In the genomic region with DNA sequence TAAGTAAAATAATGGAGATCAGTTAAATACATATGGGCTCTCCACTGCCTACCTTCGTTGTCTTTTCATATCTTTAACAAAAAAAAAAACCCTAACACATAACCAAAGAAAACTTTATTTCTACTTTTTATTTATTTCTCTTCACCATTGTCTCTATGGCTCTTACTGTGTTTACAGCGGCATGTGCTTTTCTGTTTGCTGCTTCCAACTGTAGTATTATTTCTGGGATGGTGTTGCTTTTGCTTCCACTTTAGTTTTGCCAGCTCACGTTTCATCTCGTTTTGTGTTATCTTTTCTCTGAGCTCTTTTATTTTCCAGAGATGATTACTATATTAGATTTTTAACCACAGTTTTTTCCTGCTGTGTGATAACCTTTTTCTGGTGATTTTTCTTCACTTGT, we compare ENCODE assay signal across 17 cellular contexts.
"Had no signal": no experiment of that assay in that cellular context is flagged by ENCODE, and none has a peak within 500 bp of the region (broad histone marks: within the 10 kb centered on the region; RNA-seq: fewer than 3 reads in every experiment).

No MANE protein-coding gene starts in this region.

- H3K27ac Mint-ChIP-seq: activated CD4-positive, alpha-beta T cell treated with anti-CD3 and anti-CD28 coated beads, Interleukin-2, amount 10 ng/mL, durations not matched to agents 7 days and 5 days; activated naive CD4-positive, alpha-beta T cell treated with anti-CD3 and anti-CD28 coated beads, Interleukin-2, amount 10 ng/mL, durations not matched to agents 7 days and 5 days; activated T-helper 2 cell treated with anti-CD3 and anti-CD28 coated beads, Interferon-gamma antibody, Interleukin-2, Interleukin-4, amounts not matched to agents 10 μg/mL and 5 μg/mL and 100 μg/mL, durations not matched to agents 14 hours and 24 hours and 36 hours; endodermal cell; T-helper 2 cell treated with Interferon-gamma antibody and Interleukin-4, amounts not matched to agents 5 μg/mL and 100 μg/mL, for 36 hours had no signal

- H3K4me1 ChIP-seq: upper lobe of right lung had no signal

- H3K4me3 Mint-ChIP-seq: activated CD4-positive, alpha-beta T cell treated with anti-CD3 and anti-CD28 coated beads, Interleukin-2, amount 10 ng/mL, durations not matched to agents 7 days and 5 days; activated naive CD4-positive, alpha-beta T cell treated with anti-CD3 and anti-CD28 coated beads, Interleukin-2, amount 10 ng/mL, durations not matched to agents 7 days and 5 days; central memory CD8-positive, alpha-beta T cell; endodermal cell; T-helper 2 cell treated with Interferon-gamma antibody and Interleukin-4, amounts not matched to agents 5 μg/mL and 100 μg/mL, for 36 hours had no signal

- H3K9me3 Mint-ChIP-seq: activated CD4-positive, alpha-beta T cell treated with anti-CD3 and anti-CD28 coated beads, Interleukin-2, amount 10 ng/mL, durations not matched to agents 7 days and 5 days; activated T-helper 2 cell treated with anti-CD3 and anti-CD28 coated beads, Interferon-gamma antibody, Interleukin-2, Interleukin-4, amounts not matched to agents 10 μg/mL and 5 μg/mL and 100 μg/mL, durations not matched to agents 14 hours and 24 hours and 36 hours; central memory CD8-positive, alpha-beta T cell had no signal

- H3K4me2 ChIP-seq: smooth muscle cell had no signal

- H3K27me3 Mint-ChIP-seq: activated CD4-positive, alpha-beta T cell treated with anti-CD3 and anti-CD28 coated beads, Interleukin-2, amount 10 ng/mL, durations not matched to agents 7 days and 5 days; activated naive CD4-positive, alpha-beta T cell treated with anti-CD3 and anti-CD28 coated beads, Interleukin-2, amount 10 ng/mL, durations not matched to agents 7 days and 5 days; central memory CD8-positive, alpha-beta T cell; naive B cell had no signal

- H3K27ac ChIP-seq: neutrophil, thoracic aorta, upper lobe of right lung had no signal

- H3K27me3 ChIP-seq: heart right ventricle, neutrophil, upper lobe of right lung had no signal

- H3K4me3 ChIP-seq: heart right ventricle, smooth muscle cell, thoracic aorta, upper lobe of right lung had no signal

- DNase-seq: activated CD4-positive, alpha-beta T cell treated with anti-CD3 and anti-CD28 coated beads, Interleukin-2, amount 10 ng/mL, durations not matched to agents 7 days and 5 days; activated CD8-positive, alpha-beta memory T cell treated with anti-CD3 and anti-CD28 coated beads for 24 hours; activated naive CD4-positive, alpha-beta T cell treated with anti-CD3 and anti-CD28 coated beads, Interleukin-2, amount 10 ng/mL, durations not matched to agents 7 days and 5 days; amniotic stem cell; dermis blood vessel endothelial cell; endodermal cell; heart right ventricle; left colon; naive B cell; posterior cingulate gyrus; upper lobe of right lung had no signal

- ATAC-seq: heart right ventricle, left colon, upper lobe of right lung had no signal

- H3K9me3 ChIP-seq: heart right ventricle, neutrophil, thoracic aorta, upper lobe of right lung had no signal
